Comparison of ENCODE assay signal across 18 cellular contexts in the genomic region with DNA sequence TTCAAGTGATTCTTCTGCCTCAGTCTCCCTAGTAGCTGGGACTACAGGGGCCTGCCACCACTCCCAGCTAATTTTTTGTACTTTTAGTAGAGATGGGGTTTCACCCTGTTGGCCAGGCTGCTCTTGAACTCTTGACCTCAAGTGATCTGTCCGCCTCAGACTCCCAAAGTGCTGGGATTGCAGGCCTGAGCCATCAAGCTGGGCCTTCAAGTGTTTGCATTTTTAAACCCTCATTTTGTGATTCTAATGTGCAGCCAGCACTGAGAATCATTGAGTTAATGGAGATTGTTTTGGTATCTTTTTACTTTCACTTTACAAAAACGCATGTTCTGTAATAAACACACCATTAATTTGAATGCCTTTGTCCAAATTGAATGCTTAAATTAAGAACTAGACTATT. TPM values are rescaled to one million over a fixed set of nuclear protein-coding genes. Genes with fewer than 3 reads are reported as not detected.
A peak's percentile ranks its signal among the peaks of the same experiment; 100 is the strongest.
DNase-seq lines count a peak whose midpoint lies in the region; ATAC-seq and TF ChIP-seq lines count a peak whose summit lies in the region.
"Had no signal": no experiment of that assay in that cellular context is flagged by ENCODE, and none has a peak within 500 bp of the region (broad histone marks: within the 10 kb centered on the region; RNA-seq: fewer than 3 reads in every experiment).

No MANE protein-coding gene starts in this region.

- POLR2A ChIA-PET in WTC11 (lab: Charles Lee): interaction anchor here (0.6 kb wide), 1 partner anchor 200 kb away, joined by 5 read pairs; no protein-coding TSS in a partner anchor

- H3K36me3 Mint-ChIP-seq in WTC11: no peaks in the 10 kb centered on the region
- H3K36me3 Mint-ChIP-seq: CD4-positive, alpha-beta memory T cell had no signal

- H3K4me1 ChIP-seq in KMS-11 (ENCODE audit: low read depth, poor library complexity, severe bottlenecking): no peaks in the 10 kb centered on the region
- no peaks in the 10 kb centered on the region for H3K4me1 ChIP-seq in Karpas-422 (ENCODE audit: low read length)
- peaks cover 0 to 42% (median 2%) of the 10 kb centered on the region in 4 donors for H3K4me1 ChIP-seq in tibial artery
- H3K4me1 ChIP-seq: HAP-1 had no signal

- intact Hi-C loops in tibial artery (cut with DNase I; ENCODE audit: low total_unique reads): no loop called here

- H3K27ac Mint-ChIP-seq in WTC11: no peak overlapping the region
- H3K27ac Mint-ChIP-seq: CD4-positive, alpha-beta memory T cell had no signal

- H3K4me2 ChIP-seq in KMS-11 (no peak overlapping the region), Karpas-422 (ENCODE audit: low read depth, low read length, poor library complexity, severe bottlenecking) (no peak overlapping the region)

- ATAC-seq in WTC11: peak; percentile 79

- H3K9me3 Mint-ChIP-seq in WTC11: no peaks in the 10 kb centered on the region
- H3K9me3 Mint-ChIP-seq: CD4-positive, alpha-beta memory T cell had no signal

- H3K27ac ChIP-seq in KMS-11: no peak overlapping the region
- no peak overlapping the region for H3K27ac ChIP-seq in Karpas-422 (ENCODE audit: low read length)
- H3K27ac ChIP-seq in tibial artery: no peak overlapping the region

- H3K27me3 Mint-ChIP-seq in WTC11 (ENCODE audit: low read depth): no peaks in the 10 kb centered on the region
- H3K27me3 Mint-ChIP-seq: CD4-positive, alpha-beta memory T cell had no signal

- H3K4me3 ChIP-seq in KMS-11 (IDR thresholded peaks at IDR 0.05; ENCODE audit: insufficient read depth, low read depth, low read length) (no peak overlapping the region), fibroblast of villous mesenchyme (ENCODE audit: low read depth, low read length) (no peak overlapping the region), Karpas-422 (ENCODE audit: low read length) (no peak overlapping the region), tibial artery (no peak overlapping the region)
- H3K4me3 ChIP-seq: HAP-1 had no signal

- H3K9ac ChIP-seq in KMS-11: no peak overlapping the region
- H3K9ac ChIP-seq in Karpas-422 (ENCODE audit: low read length): no peak overlapping the region

- no peaks in the 10 kb centered on the region; the same call in 1 of the 2 replicates for H3K9me3 ChIP-seq in Karpas-422 (ENCODE audit: low read length)
- no peaks in the 10 kb centered on the region for H3K9me3 ChIP-seq in tibial artery
- H3K9me3 ChIP-seq: HAP-1 had no signal

- DNase-seq in EH (ENCODE audit: low read depth): peak; percentile 2
- peak; percentile 13 for DNase-seq in WTC11 (ENCODE audit: low spot score)
- DNase-seq in fibroblast of villous mesenchyme (ENCODE audit: low read depth): peak; percentile 10
- no peak for DNase-seq in pons (ENCODE audit: low spot score)
- no peak for DNase-seq in Karpas-422
- no peak for DNase-seq in amygdala (lab: John Stamatoyannopoulos, UW)
- DNase-seq in tibial artery: no peak
- DNase-seq: CD4-positive, alpha-beta memory T cell; DMS 273 treated with DMSO at 0.1 percent for 48 hours; NCI-H1436 treated with DMSO at 0.1 percent for 48 hours; NCI-H2081; NCI-H226; NCI-H69; SHP77 had no signal

- H4K20me1 ChIP-seq in KMS-11 (ENCODE audit: insufficient read depth): no peaks in the 10 kb centered on the region
- no peaks in the 10 kb centered on the region for H4K20me1 ChIP-seq in Karpas-422 (ENCODE audit: insufficient read depth, low read depth, low read length)

- no peaks in the 10 kb centered on the region for H3K27me3 ChIP-seq in KMS-11 (ENCODE audit: insufficient read depth, low read depth)
- H3K27me3 ChIP-seq in Karpas-422 (ENCODE audit: low read length): 0 out of 2 replicates have a peak, but pooled peaks cover under 1% of the 10 kb centered on the region
- H3K27me3 ChIP-seq in tibial artery: no peaks in the 10 kb centered on the region

- H3K4me3 Mint-ChIP-seq in WTC11: peak overlapping the region; percentile 6; the same call in 1 of the 2 replicates

- H3K79me2 ChIP-seq in KMS-11 (ENCODE audit: insufficient read depth, low read depth) (no peaks in the 10 kb centered on the region), Karpas-422 (ENCODE audit: low read length) (no peaks in the 10 kb centered on the region)

- CTCF ChIA-PET in WTC11 (lab: Charles Lee): no interaction called here

- TF ChIP-seq CTCF in KMS-11 (conservative IDR thresholded peaks at IDR 0.05; ENCODE audit: low read depth, low read length): no peak
- TF ChIP-seq CTCF in WTC11 (IDR thresholded peaks at IDR 0.05): no peak
- TF ChIP-seq CTCF in fibroblast of villous mesenchyme (IDR thresholded peaks at IDR 0.05; ENCODE audit: insufficient read depth, low read depth, low read length): no peak
- TF ChIP-seq CTCF in tibial artery (IDR thresholded peaks at IDR 0.05): no peak

- 0 out of 2 replicates have a peak, but pooled peaks cover 4% of the 10 kb centered on the region for H3K9me2 ChIP-seq in Karpas-422 (replicated peaks; ENCODE audit: insufficient read depth, low read length)

- H2AFZ ChIP-seq in KMS-11 (ENCODE audit: low read depth) (peak overlapping the region; percentile 6; the same call in 1 of the 2 replicates), Karpas-422 (ENCODE audit: low read length) (no peak overlapping the region)

- peaks cover 19% of the 10 kb centered on the region for H3K4me1 Mint-ChIP-seq in WTC11

- H3K36me3 ChIP-seq in KMS-11 (ENCODE audit: insufficient read depth): no peaks in the 10 kb centered on the region
- H3K36me3 ChIP-seq in Karpas-422 (ENCODE audit: insufficient read depth, low read length): no peaks in the 10 kb centered on the region
- no peaks in the 10 kb centered on the region for H3K36me3 ChIP-seq in tibial artery
- H3K36me3 ChIP-seq: HAP-1 had no signal

TF ChIP-seq in WTC11, 78 proteins besides CTCF, POLR2A, EP300 and RAD21 (continues in another document):
- TF ChIP-seq ERG (CRISPR knock-in tag; IDR thresholded peaks at IDR 0.05): no peak
- TF ChIP-seq, protein P1, sequence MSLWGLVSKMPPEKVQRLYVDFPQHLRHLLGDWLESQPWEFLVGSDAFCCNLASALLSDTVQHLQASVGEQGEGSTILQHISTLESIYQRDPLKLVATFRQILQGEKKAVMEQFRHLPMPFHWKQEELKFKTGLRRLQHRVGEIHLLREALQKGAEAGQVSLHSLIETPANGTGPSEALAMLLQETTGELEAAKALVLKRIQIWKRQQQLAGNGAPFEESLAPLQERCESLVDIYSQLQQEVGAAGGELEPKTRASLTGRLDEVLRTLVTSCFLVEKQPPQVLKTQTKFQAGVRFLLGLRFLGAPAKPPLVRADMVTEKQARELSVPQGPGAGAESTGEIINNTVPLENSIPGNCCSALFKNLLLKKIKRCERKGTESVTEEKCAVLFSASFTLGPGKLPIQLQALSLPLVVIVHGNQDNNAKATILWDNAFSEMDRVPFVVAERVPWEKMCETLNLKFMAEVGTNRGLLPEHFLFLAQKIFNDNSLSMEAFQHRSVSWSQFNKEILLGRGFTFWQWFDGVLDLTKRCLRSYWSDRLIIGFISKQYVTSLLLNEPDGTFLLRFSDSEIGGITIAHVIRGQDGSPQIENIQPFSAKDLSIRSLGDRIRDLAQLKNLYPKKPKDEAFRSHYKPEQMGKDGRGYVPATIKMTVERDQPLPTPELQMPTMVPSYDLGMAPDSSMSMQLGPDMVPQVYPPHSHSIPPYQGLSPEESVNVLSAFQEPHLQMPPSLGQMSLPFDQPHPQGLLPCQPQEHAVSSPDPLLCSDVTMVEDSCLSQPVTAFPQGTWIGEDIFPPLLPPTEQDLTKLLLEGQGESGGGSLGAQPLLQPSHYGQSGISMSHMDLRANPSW (CRISPR knock-in tag; conservative IDR thresholded peaks at IDR 0.05; ENCODE audit: low read depth): no peak
- no peak for TF ChIP-seq ZNF671 (CRISPR knock-in tag; IDR thresholded peaks at IDR 0.05)
- TF ChIP-seq ZMAT4 (CRISPR knock-in tag; IDR thresholded peaks at IDR 0.05): no peak
- no peak for TF ChIP-seq KAT7 (CRISPR knock-in tag; IDR thresholded peaks at IDR 0.05; ENCODE audit: borderline replicate concordance)
- no peak for TF ChIP-seq SOX15 (CRISPR knock-in tag; IDR thresholded peaks at IDR 0.05)
- no peak for TF ChIP-seq NFATC4 (CRISPR knock-in tag; IDR thresholded peaks at IDR 0.05)
- TF ChIP-seq ZNF138 (CRISPR knock-in tag; conservative IDR thresholded peaks at IDR 0.05): no peak
- no peak for TF ChIP-seq RELA (CRISPR knock-in tag; IDR thresholded peaks at IDR 0.05; ENCODE audit: borderline replicate concordance)
- no peak for TF ChIP-seq E2F5 (CRISPR knock-in tag; IDR thresholded peaks at IDR 0.05)
- no peak for TF ChIP-seq JAZF1 (CRISPR knock-in tag; IDR thresholded peaks at IDR 0.05)

RNA-seq across cellular contexts. Expression of gene TYR, which starts 3.4 kb away (rescaled TPM):
- total RNA-seq in WTC11 (2021): not detected in 3 replicates
- not detected in 2 replicates for total RNA-seq in fibroblast of villous mesenchyme
- not detected in 2 replicates for total RNA-seq in Karpas-422 (2014; rRNA removed; shearing (Covaris generic); ENCODE audit: low replicate concordance)
- total RNA-seq: A673; CD4-positive, alpha-beta memory T cell; LHCN-M2 had no signal

Comparison
In these comparisons a context has a peak if more than half of its experiments do, and no peak if none do; other contexts are left out.
1. DNase-seq: peak in EH (single experiment), WTC11 (single experiment) and fibroblast of villous mesenchyme (single experiment); none in pons (single experiment), Karpas-422 (single experiment), amygdala (0 of 56) and tibial artery (0 of 2).